ENCODE assay signal across 13 cellular contexts in genomic region chr14:104293851-104294627, GRCh38.
DNase-seq lines count a peak whose midpoint lies in the region; ATAC-seq, FAIRE-seq and TF ChIP-seq lines count a peak whose summit lies in the region.
"Had no signal": no experiment of that assay in that cellular context is flagged by ENCODE, and none has a peak within 500 bp of the region (broad histone marks: within the 10 kb centered on the region; RNA-seq: fewer than 3 reads in every experiment).

No MANE protein-coding gene starts in this region.

- H3K79me2 ChIP-seq in SK-N-SH (ENCODE audit: insufficient read depth) (no peaks in the 10 kb centered on the region), keratinocyte (ENCODE audit: control insufficient read depth, insufficient read depth, low read length) (no peaks in the 10 kb centered on the region)

- ATAC-seq in Right ventricle myocardium inferior: no peak
- no peak for ATAC-seq in aorta (ENCODE audit: low FRiP score)
- no peak for ATAC-seq in HG02938 (IDR thresholded peaks at IDR 0.05; ENCODE audit: unreplicated experiment)
- ATAC-seq: T-helper 17 cell had no signal

- H3K27me3 ChIP-seq in right atrium auricular region: peaks cover 0 to 5% of the 10 kb centered on the region in 2 donors
- no peaks in the 10 kb centered on the region for H3K27me3 ChIP-seq in SK-N-SH (ENCODE audit: insufficient read depth)
- H3K27me3 ChIP-seq in keratinocyte (ENCODE audit: control insufficient read depth, extremely low read depth, insufficient read depth, low read length): no peaks in the 10 kb centered on the region
- no peaks in the 10 kb centered on the region for H3K27me3 ChIP-seq in aorta (ENCODE audit: control insufficient read depth in 1 of 2, insufficient read depth in 2 of 2, low read length in 1 of 2)

- H3K36me3 ChIP-seq in right atrium auricular region (no peaks in the 10 kb centered on the region), SK-N-SH (replicated peaks in 1 of 2; ENCODE audit: control insufficient read depth in 1 of 2, insufficient read depth in 2 of 2, low read length in 1 of 2) (no peaks in the 10 kb centered on the region), keratinocyte (ENCODE audit: control insufficient read depth in 2 of 2, extremely low read depth in 1 of 2, insufficient read depth in 2 of 2, low read length in 2 of 2) (no peaks in the 10 kb centered on the region), aorta (ENCODE audit: control insufficient read depth in 1 of 2, insufficient read depth in 2 of 2, low read length in 1 of 2) (no peaks in the 10 kb centered on the region)

- H4K20me1 ChIP-seq in SK-N-SH (ENCODE audit: insufficient read depth): no peaks in the 10 kb centered on the region
- H4K20me1 ChIP-seq in keratinocyte (ENCODE audit: control insufficient read depth, extremely low read depth, insufficient read depth, low read length): no peaks in the 10 kb centered on the region

- TF ChIP-seq RAD21 in SK-N-SH (IDR thresholded peaks at IDR 0.05; ENCODE audit: low read length): peak; percentile 48

- H3K9ac ChIP-seq in SK-N-SH: no peak overlapping the region
- no peak overlapping the region for H3K9ac ChIP-seq in keratinocyte (ENCODE audit: control insufficient read depth, extremely low read depth, insufficient read depth, low read length)

- TF ChIP-seq CTCF in right atrium auricular region (IDR thresholded peaks at IDR 0.05): peak in 1 of 2 donors; percentile 16
- peak; percentile 21; the same call in 1 of the 2 replicates for TF ChIP-seq CTCF in SK-N-SH (IDR thresholded peaks at IDR 0.05)
- TF ChIP-seq CTCF in keratinocyte (optimal IDR thresholded peaks at IDR 0.05 in 1 of 3, IDR thresholded peaks at IDR 0.05 in 1 of 3, conservative IDR thresholded peaks at IDR 0.05 in 1 of 3; ENCODE audit: extremely low read depth in 1 of 3, insufficient read depth in 2 of 3, low read length in 3 of 3): peak in 2 of 3 experiments; percentile 35 to 38

- intact Hi-C loops in Right ventricle myocardium inferior (cut with DNase I): no loop called here
- intact Hi-C loops in aorta (cut with DNase I): no loop called here

- H3K9me3 ChIP-seq in right atrium auricular region (no peaks in the 10 kb centered on the region), SK-N-SH (no peaks in the 10 kb centered on the region), keratinocyte (ENCODE audit: control insufficient read depth, low read depth, low read length) (no peaks in the 10 kb centered on the region), aorta (ENCODE audit: control insufficient read depth, low read length) (no peaks in the 10 kb centered on the region)

- no peaks in the 10 kb centered on the region for H3K9me1 ChIP-seq in keratinocyte (ENCODE audit: control insufficient read depth, extremely low read depth, insufficient read depth, low read length)

- H2AFZ ChIP-seq in SK-N-SH (ENCODE audit: low read depth): no peak overlapping the region
- H2AFZ ChIP-seq in keratinocyte (ENCODE audit: control insufficient read depth, low read length): no peak overlapping the region

- no peak for TF ChIP-seq EP300 in SK-N-SH (IDR thresholded peaks at IDR 0.05; ENCODE audit: borderline replicate concordance in 1 of 2, low read depth in 1 of 2, low read length in 1 of 2)

- H3F3A ChIP-seq in SK-N-SH (replicated peaks; ENCODE audit: insufficient read depth): peaks cover 2% of the 10 kb centered on the region

- H3K9me2 ChIP-seq in SK-N-SH: no peaks in the 10 kb centered on the region

- WGBS in SK-N-SH (ENCODE audit: low lambda C conversion rate): 56% methylated on average over 15 of the region's 18 CpGs
- 57 to 59% methylated on average over 18 of the region's 18 CpGs for WGBS in aorta, 2 donors

- in situ Hi-C loops in G401 (cut with HindIII; ENCODE audit: low sequenced_read_pairs): no loop called here

- no peaks in the 10 kb centered on the region for H3K4me1 ChIP-seq in right atrium auricular region
- H3K4me1 ChIP-seq in SK-N-SH (ENCODE audit: control insufficient read depth in 1 of 2, insufficient read depth in 2 of 2, low read depth in 1 of 2, low read length in 1 of 2): peaks cover 3 to 87% of the 10 kb centered on the region in 2 experiments; a peak in 2 of 4 replicates
- no peaks in the 10 kb centered on the region for H3K4me1 ChIP-seq in keratinocyte (ENCODE audit: control insufficient read depth, extremely low read depth, insufficient read depth, low read length)
- H3K4me1 ChIP-seq in aorta (ENCODE audit: control insufficient read depth in 1 of 2, insufficient read depth in 2 of 2, low read length in 2 of 2): no peaks in the 10 kb centered on the region

- POLR2A ChIA-PET in SK-N-SH (lab: Yijun Ruan, JAX) (interaction anchor here (0.7 to 2.2 kb wide), 2 partner anchors 70 to 88 kb away, joined by 4 to 8 read pairs; no protein-coding TSS in a partner anchor), HEK293T (lab: Yijun Ruan, JAX) (no interaction called here)

- dilution Hi-C loops in keratinocyte (cut with MboI; ENCODE audit: extremely low pct_ligation_motif_present, low sequenced_read_pairs): no loop called here

- DNase-seq in Right ventricle myocardium inferior (ENCODE audit: missing footprints): peak; percentile 50
- no peak for DNase-seq in right atrium auricular region (ENCODE audit: low spot score)
- no peak for DNase-seq in SK-N-SH
- DNase-seq in keratinocyte (ENCODE audit: low read depth, low spot score): no peak
- peak; percentile 32 to 67 for DNase-seq in aorta
- no peak for DNase-seq in G401 (ENCODE audit: low spot score)
- no peak for DNase-seq in HEK293T (ENCODE audit: extremely low spot score)
- DNase-seq: activated T-cell treated with anti-CD3 and anti-CD28 coated beads for 4 hours; C1 segment of cervical spinal cord; NCI-H187; stimulated activated CD4-positive, alpha-beta T cell treated with anti-CD3 and anti-CD28 coated beads, Interleukin-2, amount 100 ng/mL, for 48 hours had no signal

- FAIRE-seq in keratinocyte (lab: Jason Lieb, UNC): no peak

- CTCF ChIA-PET in SK-N-SH (lab: Yijun Ruan, JAX) (interaction anchor here (0.6 to 6.9 kb wide), 20 partner anchors 10 to 310 kb away, joined by 3 to 55 read pairs (median 3); partner anchors contain the start of gene TMEM179), HEK293T (lab: Yijun Ruan, JAX) (no interaction called here)

- H3K4me3 ChIP-seq in right atrium auricular region (no peak overlapping the region), SK-N-SH (ENCODE audit: low read depth in 2 of 2, low read length in 1 of 2) (no peak overlapping the region), keratinocyte (ENCODE audit: control insufficient read depth in 2 of 3, extremely low read depth in 1 of 3, insufficient read depth in 2 of 3, low read depth in 1 of 3, low read length in 3 of 3) (no peak overlapping the region), aorta (ENCODE audit: low read length in 2 of 2) (no peak overlapping the region)

- H3K4me2 ChIP-seq in SK-N-SH: no peak overlapping the region
- no peak overlapping the region for H3K4me2 ChIP-seq in keratinocyte (ENCODE audit: control insufficient read depth, extremely low read depth, insufficient read depth, low read depth, low read length)

- no peak overlapping the region for H3K27ac ChIP-seq in right atrium auricular region
- peak overlapping the region in 1 of 2 experiments; percentile 94; a peak in 1 of 4 replicates for H3K27ac ChIP-seq in SK-N-SH (ENCODE audit: low read depth in 2 of 2, low read length in 1 of 2)
- H3K27ac ChIP-seq in keratinocyte (ENCODE audit: control insufficient read depth, insufficient read depth, low read length): no peak overlapping the region
- no peak overlapping the region for H3K27ac ChIP-seq in aorta (ENCODE audit: low read depth in 1 of 2, low read length in 2 of 2)

TF ChIP-seq in SK-N-SH, 30 proteins besides CTCF, POLR2A, EP300 and RAD21:
- TF ChIP-seq SMC3 (IDR thresholded peaks at IDR 0.05; ENCODE audit: low read depth, low read length): no peak
- no peak for TF ChIP-seq FOXM1 (IDR thresholded peaks at IDR 0.05; ENCODE audit: low read depth)
- TF ChIP-seq SIN3A (IDR thresholded peaks at IDR 0.05; ENCODE audit: borderline replicate concordance, low read depth, low read length): no peak
- TF ChIP-seq JUND (IDR thresholded peaks at IDR 0.05): no peak
- TF ChIP-seq NRF1 (IDR thresholded peaks at IDR 0.05; ENCODE audit: low read depth, low read length): no peak
- no peak for TF ChIP-seq USF1 (IDR thresholded peaks at IDR 0.05; ENCODE audit: borderline replicate concordance, low read depth)
- no peak for TF ChIP-seq POLR2AphosphoS5 (IDR thresholded peaks at IDR 0.05; ENCODE audit: low read depth, low read length)
- no peak for TF ChIP-seq YY1 (IDR thresholded peaks at IDR 0.05; ENCODE audit: low read depth)
- TF ChIP-seq TCF12 (IDR thresholded peaks at IDR 0.05): no peak

TF ChIP-seq in HEK293T, 16 proteins besides CTCF, POLR2A, EP300 and RAD21:
- TF ChIP-seq FOXK2 (IDR thresholded peaks at IDR 0.05) (no peak), ZNF384 (IDR thresholded peaks at IDR 0.05) (no peak), SUZ12 (IDR thresholded peaks at IDR 0.05) (no peak), L3MBTL2 (conservative IDR thresholded peaks at IDR 0.05) (no peak), ARNT (IDR thresholded peaks at IDR 0.05) (no peak), SP1 (IDR thresholded peaks at IDR 0.05) (no peak), ELF4 (IDR thresholded peaks at IDR 0.05) (no peak), NFRKB (IDR thresholded peaks at IDR 0.05) (no peak), PKNOX1 (IDR thresholded peaks at IDR 0.05) (no peak), CTBP1 (IDR thresholded peaks at IDR 0.05; ENCODE audit: borderline replicate concordance) (no peak), TARDBP (IDR thresholded peaks at IDR 0.05) (no peak), FOXA1 (IDR thresholded peaks at IDR 0.05) (no peak), FOXM1 (IDR thresholded peaks at IDR 0.05; ENCODE audit: borderline replicate concordance) (no peak), LEF1 (IDR thresholded peaks at IDR 0.05; ENCODE audit: borderline replicate concordance) (no peak), BHLHE40 (IDR thresholded peaks at IDR 0.05; ENCODE audit: borderline replicate concordance) (no peak), HDGF (IDR thresholded peaks at IDR 0.05; ENCODE audit: borderline replicate concordance) (no peak)

Comparison
In these comparisons a context has a peak if more than half of its experiments do, and no peak if none do; other contexts are left out.
1. DNase-seq: peak in Right ventricle myocardium inferior (single experiment) and aorta (2 of 2); none in right atrium auricular region (single experiment), SK-N-SH (single experiment), keratinocyte (single experiment), G401 (single experiment) and HEK293T (single experiment).